In the genomic region with DNA sequence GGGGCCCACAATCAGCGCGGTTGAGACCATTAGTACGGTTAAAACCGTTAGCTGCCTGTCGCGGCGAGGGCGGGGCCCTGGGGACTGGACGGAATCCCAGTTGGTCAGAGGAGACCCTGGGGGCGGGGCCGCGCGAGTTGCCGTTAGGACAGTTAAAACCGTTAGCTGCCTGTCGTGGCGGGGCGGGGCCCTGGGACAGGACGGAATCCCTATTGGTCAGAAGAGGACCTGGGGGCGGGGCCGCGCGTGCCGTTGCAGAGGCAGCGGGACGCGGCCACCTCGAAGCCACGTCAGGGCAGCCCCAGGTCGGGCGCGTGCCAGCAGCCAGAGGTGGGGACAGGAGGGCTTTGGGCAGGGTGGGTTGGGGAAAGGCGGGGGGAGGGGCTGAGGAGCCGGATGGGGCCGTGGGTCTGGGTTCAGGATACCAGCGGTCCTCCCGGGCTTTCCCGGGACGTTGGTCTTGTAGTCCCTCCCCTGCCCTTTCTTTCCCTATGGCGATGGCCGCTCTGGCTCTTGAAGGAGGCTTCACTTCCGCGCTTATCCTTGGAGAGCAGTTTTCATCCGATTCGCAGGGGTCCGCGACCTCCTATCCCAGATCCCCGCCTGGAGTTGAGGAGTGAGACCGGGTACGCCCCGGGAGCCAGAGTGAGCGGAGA, we compare ENCODE assay signal across 8 cellular contexts. TPM values are rescaled to one million over a fixed set of nuclear protein-coding genes. Genes with fewer than 3 reads are reported as not detected.
DNase-seq lines count a peak whose midpoint lies in the region; ATAC-seq, FAIRE-seq and TF ChIP-seq lines count a peak whose summit lies in the region.

No MANE protein-coding gene starts in this region.

- DNase-seq in AG08396 (ENCODE audit: low spot score) (peak; percentile 94), frontal cortex (ENCODE audit: low spot score in 2 of 2) (peak; percentile 59 to 78), osteoblast (ENCODE audit: insufficient read length, low spot score, missing footprints) (peak; percentile 98), OCI-M1 (lab: John Stamatoyannopoulos, UW) (no peak), NCI-H1694 (lab: John Stamatoyannopoulos, UW) (no peak)
- DNase-seq in activated CD8-positive, alpha-beta T cell treated with anti-CD3 and anti-CD28 coated beads for 36 hours: peak; percentile 23
- no peak for DNase-seq in activated effector memory CD4-positive, alpha-beta T cell treated with anti-CD3 and anti-CD28 coated beads, Interleukin-2, amount 50 U/mL, for 16 hours

- peak overlapping the region; percentile 95 for H2AFZ ChIP-seq in osteoblast (ENCODE audit: low read length)

- H3K4me1 Mint-ChIP-seq in activated CD8-positive, alpha-beta T cell treated with anti-CD3 and anti-CD28 coated beads for 36 hours (ENCODE audit: low read depth): no peaks in the 10 kb centered on the region

- no peaks in the 10 kb centered on the region for H4K20me1 ChIP-seq in osteoblast (ENCODE audit: insufficient read depth, low read length)

- no peak for FAIRE-seq in frontal cortex (lab: Jason Lieb, UNC)

- peaks cover 14% of the 10 kb centered on the region for H3K27me3 Mint-ChIP-seq in activated CD8-positive, alpha-beta T cell treated with anti-CD3 and anti-CD28 coated beads for 36 hours

- peak; percentile 39 for ATAC-seq in activated CD8-positive, alpha-beta T cell treated with anti-CD3 and anti-CD28 coated beads for 36 hours
- no peak for ATAC-seq in HG02870 (IDR thresholded peaks at IDR 0.05; ENCODE audit: unreplicated experiment)

- H3K36me3 ChIP-seq in osteoblast (ENCODE audit: insufficient read depth, low read length): no peaks in the 10 kb centered on the region

- POLR2A ChIA-PET in activated CD8-positive, alpha-beta T cell treated with anti-CD3 and anti-CD28 coated beads for 36 hours (lab: Charles Lee): no interaction called here

- no peaks in the 10 kb centered on the region for H3K36me3 Mint-ChIP-seq in activated CD8-positive, alpha-beta T cell treated with anti-CD3 and anti-CD28 coated beads for 36 hours (ENCODE audit: low read depth)

- H3K27me3 ChIP-seq in osteoblast (ENCODE audit: insufficient read depth, low read length): no peaks in the 10 kb centered on the region

- peak overlapping the region; percentile 90 for H3K27ac ChIP-seq in osteoblast (ENCODE audit: low read depth, low read length)

- H3K4me3 ChIP-seq in osteoblast (ENCODE audit: insufficient read depth, low read length): peak overlapping the region; percentile 86

- H3K4me2 ChIP-seq in osteoblast (ENCODE audit: insufficient read depth, low read length): peak overlapping the region; percentile 81

- CTCF ChIA-PET in activated CD8-positive, alpha-beta T cell treated with anti-CD3 and anti-CD28 coated beads for 36 hours (lab: Charles Lee): no interaction called here

- no peak for TF ChIP-seq CTCF in activated CD8-positive, alpha-beta T cell treated with anti-CD3 and anti-CD28 coated beads for 36 hours (IDR thresholded peaks at IDR 0.05)
- no peak for TF ChIP-seq CTCF in osteoblast (IDR thresholded peaks at IDR 0.05; ENCODE audit: extremely low read depth, low read depth, low read length)

- H3K9me3 ChIP-seq in osteoblast (ENCODE audit: low read depth, low read length): no peaks in the 10 kb centered on the region

- no peaks in the 10 kb centered on the region for H3K9me3 Mint-ChIP-seq in activated CD8-positive, alpha-beta T cell treated with anti-CD3 and anti-CD28 coated beads for 36 hours

- no peak overlapping the region for H3K27ac Mint-ChIP-seq in activated CD8-positive, alpha-beta T cell treated with anti-CD3 and anti-CD28 coated beads for 36 hours

- H3K4me1 ChIP-seq in osteoblast (ENCODE audit: insufficient read depth, low read length): no peaks in the 10 kb centered on the region

- intact Hi-C loops in activated CD8-positive, alpha-beta T cell treated with anti-CD3 and anti-CD28 coated beads for 36 hours (cut with micrococcal nuclease): no loop called here

- no peak overlapping the region for H3K4me3 Mint-ChIP-seq in activated CD8-positive, alpha-beta T cell treated with anti-CD3 and anti-CD28 coated beads for 36 hours

- peaks cover 31% of the 10 kb centered on the region for H3K79me2 ChIP-seq in osteoblast (ENCODE audit: insufficient read depth, low read length)

RNA-seq across cellular contexts. Expression of a gene that starts 28.0 kb away (rescaled TPM):
- 1 to 10 TPM; 1.3 to 2.2 TPM for total RNA-seq in activated CD8-positive, alpha-beta T cell treated with anti-CD3 and anti-CD28 coated beads for 36 hours
- 16.3 TPM for total RNA-seq in frontal cortex
- total RNA-seq in osteoblast: 16.6 and 18.3 TPM in 2 replicates

RNA-seq across cellular contexts. Expression of a gene that starts 33.2 kb away (rescaled TPM):
- total RNA-seq in activated CD8-positive, alpha-beta T cell treated with anti-CD3 and anti-CD28 coated beads for 36 hours: 10 to 100 TPM; 18.1 to 18.7 TPM
- 17.9 TPM for total RNA-seq in frontal cortex
- total RNA-seq in osteoblast: 19.2 and 22.8 TPM in 2 replicates

Comparison
In these comparisons a context has a peak if more than half of its experiments do, and no peak if none do; other contexts are left out.
1. DNase-seq: peak in AG08396 (single experiment), activated CD8-positive, alpha-beta T cell treated with anti-CD3 and anti-CD28 coated beads for 36 hours (single experiment), frontal cortex (2 of 2) and osteoblast (single experiment); none in activated effector memory CD4-positive, alpha-beta T cell treated with anti-CD3 and anti-CD28 coated beads, Interleukin-2, amount 50 U/mL, for 16 hours (single experiment), OCI-M1 (single experiment) and NCI-H1694 (single experiment).